21 cellular contexts compared by ENCODE assay signal in genomic region chr12:127819066-127819465, GRCh38.
"Had no signal": no experiment of that assay in that cellular context is flagged by ENCODE, and none has a peak within 500 bp of the region (broad histone marks: within the 10 kb centered on the region; RNA-seq: fewer than 3 reads in every experiment).

No MANE protein-coding gene starts in this region.

- H3K27me3 ChIP-seq: brain microvascular endothelial cell, esophagus squamous epithelium, gastroesophageal sphincter, suprapubic skin had no signal

- H3K4me1 ChIP-seq: esophagus squamous epithelium, lower lobe of right lung had no signal

- H3K36me3 ChIP-seq: brain microvascular endothelial cell, esophagus squamous epithelium, gastroesophageal sphincter, lower lobe of right lung, suprapubic skin had no signal

- DNase-seq: activated CD4-positive, alpha-beta T cell treated with anti-CD3 and anti-CD28 coated beads, Interleukin-2, amount 10 ng/mL, durations not matched to agents 24 days and 14 days; activated CD4-positive, CD25-positive, alpha-beta regulatory T cell; activated CD8-positive, alpha-beta memory T cell treated with anti-CD3 and anti-CD28 coated beads, Interleukin-2, amount 50 U/mL, for 48 hours; activated gamma-delta T cell; activated naive CD8-positive, alpha-beta T cell treated with anti-CD3 and anti-CD28 coated beads for 36 hours; activated T-cell treated with anti-CD3 and anti-CD28 coated beads, Interleukin-2, amount 50 U/mL, for 72 hours; brain microvascular endothelial cell; effector CD4-positive, alpha-beta T cell; esophagus squamous epithelium; left colon; lower lobe of right lung; nephron progenitor cell; occipital lobe; right cardiac atrium; small intestine; stimulated activated CD4-positive, alpha-beta T cell treated with anti-CD3 and anti-CD28 coated beads, Interleukin-4, amount 100 ng/mL, for 4 hours; stimulated activated CD8-positive, alpha-beta memory T cell treated with anti-CD3 and anti-CD28 coated beads, Interleukin-4, amount 100 ng/mL, for 48 hours; stimulated activated naive CD8-positive, alpha-beta T cell treated with anti-CD3 and anti-CD28 coated beads, Interleukin-15, Interleukin-2, amounts not matched to agents 100 U/mL and 50 U/mL, for 24 hours had no signal

- H3K27ac ChIP-seq: brain microvascular endothelial cell, coronary artery, esophagus squamous epithelium, gastroesophageal sphincter, lower lobe of right lung, suprapubic skin had no signal

- H3K4me3 ChIP-seq: coronary artery, esophagus squamous epithelium, gastroesophageal sphincter, lower lobe of right lung, suprapubic skin had no signal

- ATAC-seq: activated T-cell treated with anti-CD3 and anti-CD28 coated beads, Interleukin-2, amount 50 U/mL, for 72 hours; gastroesophageal sphincter; left colon; lower lobe of right lung; right cardiac atrium; stimulated activated naive CD8-positive, alpha-beta T cell treated with anti-CD3 and anti-CD28 coated beads, Interleukin-15, Interleukin-2, amounts not matched to agents 100 U/mL and 50 U/mL, for 24 hours had no signal

- H3K9me3 ChIP-seq: esophagus squamous epithelium, gastroesophageal sphincter, lower lobe of right lung, suprapubic skin had no signal
